7 cellular contexts compared by ENCODE assay signal in the genomic region with DNA sequence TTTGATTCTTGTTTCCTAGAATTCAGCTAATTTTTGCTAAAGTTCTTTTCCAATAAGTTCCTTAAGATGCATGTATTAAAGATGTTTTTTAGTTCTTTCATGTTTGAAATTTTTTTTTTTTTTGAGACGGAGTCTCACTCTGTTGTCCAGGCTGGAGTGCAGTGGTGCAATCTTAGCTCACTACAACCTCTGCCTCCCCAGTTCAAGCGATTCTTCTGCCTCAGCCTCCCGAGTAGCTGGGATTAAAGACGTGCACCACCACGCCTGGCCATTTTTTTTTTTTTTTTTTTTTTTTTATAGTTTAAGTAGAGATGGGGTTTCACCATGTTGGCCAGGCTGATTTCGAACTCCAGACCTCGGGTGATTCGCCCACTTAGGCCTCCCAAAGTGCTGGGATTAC. TPM values are rescaled to one million over a fixed set of nuclear protein-coding genes. Genes with fewer than 3 reads are reported as not detected.
DNase-seq lines count a peak whose midpoint lies in the region; TF ChIP-seq lines count a peak whose summit lies in the region.
"Not testable (repeated sequence)": the region's sequence is repeated elsewhere in the genome, so short reads cannot be mapped to it uniquely, and the experiment has no call there.

No MANE protein-coding gene starts in this region.

- peaks cover 30 to 39% (median 35%) of the 10 kb centered on the region in 3 donors for H3K4me1 Mint-ChIP-seq in CD8-positive, alpha-beta memory T cell
- H3K4me1 Mint-ChIP-seq in activated CD4-positive, alpha-beta T cell treated with anti-CD3 and anti-CD28 coated beads, Interleukin-2, amount 10 ng/mL, durations not matched to agents 7 days and 5 days: peaks cover 29% of the 10 kb centered on the region
- H3K4me1 Mint-ChIP-seq in activated T-helper 2 cell treated with anti-CD3 and anti-CD28 coated beads, Interferon-gamma antibody, Interleukin-2, Interleukin-4, amounts not matched to agents 10 μg/mL and 5 μg/mL and 100 μg/mL, durations not matched to agents 14 hours and 24 hours and 36 hours (ENCODE audit: low read depth): peaks cover 22% of the 10 kb centered on the region
- not testable (repeated sequence) for H3K4me1 Mint-ChIP-seq in MCF 10A (ENCODE audit: insufficient read depth, unreplicated experiment)
- H3K4me1 Mint-ChIP-seq in mesothelial cell of epicardium: peaks cover 20% of the 10 kb centered on the region
- H3K4me1 Mint-ChIP-seq in neural progenitor cell: peaks cover 11% of the 10 kb centered on the region

- H3K9me3 Mint-ChIP-seq in CD8-positive, alpha-beta memory T cell: peaks cover 0 to 18% (median 6%) of the 10 kb centered on the region in 5 donors
- peaks cover 30% of the 10 kb centered on the region for H3K9me3 Mint-ChIP-seq in activated CD4-positive, alpha-beta T cell treated with anti-CD3 and anti-CD28 coated beads, Interleukin-2, amount 10 ng/mL, durations not matched to agents 7 days and 5 days
- H3K9me3 Mint-ChIP-seq in activated T-helper 2 cell treated with anti-CD3 and anti-CD28 coated beads, Interferon-gamma antibody, Interleukin-2, Interleukin-4, amounts not matched to agents 10 μg/mL and 5 μg/mL and 100 μg/mL, durations not matched to agents 14 hours and 24 hours and 36 hours: peaks cover 47% of the 10 kb centered on the region
- peaks cover 15% of the 10 kb centered on the region for H3K9me3 Mint-ChIP-seq in MCF 10A (ENCODE audit: unreplicated experiment)
- H3K9me3 Mint-ChIP-seq in mesothelial cell of epicardium: peaks cover 27% of the 10 kb centered on the region
- peaks cover 50% of the 10 kb centered on the region for H3K9me3 Mint-ChIP-seq in neural progenitor cell

- POLR2A ChIA-PET in CD8-positive, alpha-beta memory T cell (lab: Charles Lee); PC-9 (lab: Charles Lee; ENCODE audit: unreplicated experiment); activated CD4-positive, alpha-beta T cell treated with anti-CD3 and anti-CD28 coated beads, Interleukin-2, amount 10 ng/mL, durations not matched to agents 7 days and 5 days (lab: Charles Lee): not testable (repeated sequence)
- POLR2A ChIA-PET in MCF 10A (lab: Yijun Ruan, JAX): interaction anchor here (0.8 to 1.8 kb wide), 6 partner anchors 9 to 1443 kb away, joined by 3 to 8 read pairs (median 4); partner anchors contain the start of genes ZNF540, ZNF565, ZNF571 and ZNF573

- peak overlapping the region in 6 of 7 donors; percentile 92 to 97 (median 94) for H3K4me3 Mint-ChIP-seq in CD8-positive, alpha-beta memory T cell
- H3K4me3 Mint-ChIP-seq in activated CD4-positive, alpha-beta T cell treated with anti-CD3 and anti-CD28 coated beads, Interleukin-2, amount 10 ng/mL, durations not matched to agents 7 days and 5 days: peak overlapping the region; percentile 91
- H3K4me3 Mint-ChIP-seq in activated T-helper 2 cell treated with anti-CD3 and anti-CD28 coated beads, Interferon-gamma antibody, Interleukin-2, Interleukin-4, amounts not matched to agents 10 μg/mL and 5 μg/mL and 100 μg/mL, durations not matched to agents 14 hours and 24 hours and 36 hours (ENCODE audit: low read depth): peak overlapping the region; percentile 83
- peak overlapping the region; percentile 89 for H3K4me3 Mint-ChIP-seq in MCF 10A (ENCODE audit: unreplicated experiment)
- H3K4me3 Mint-ChIP-seq in mesothelial cell of epicardium: peak overlapping the region; percentile 94
- H3K4me3 Mint-ChIP-seq in neural progenitor cell: peak overlapping the region; percentile 89

- H3K27me3 ChIP-seq in CD8-positive, alpha-beta memory T cell (ENCODE audit: insufficient read depth, low read length, poor library complexity, severe bottlenecking); PC-9 (ENCODE audit: insufficient read depth, low read depth); neural progenitor cell: not testable (repeated sequence)

- H3K4me1 ChIP-seq in CD8-positive, alpha-beta memory T cell (ENCODE audit: insufficient read depth, low read length): peaks cover 18% of the 10 kb centered on the region
- peaks cover 18% of the 10 kb centered on the region for H3K4me1 ChIP-seq in PC-9 (replicated peaks; ENCODE audit: insufficient read depth)
- H3K4me1 ChIP-seq in neural progenitor cell: peaks cover 15% of the 10 kb centered on the region

- CTCF ChIA-PET in CD8-positive, alpha-beta memory T cell (lab: Charles Lee): interaction anchor here (0.7 kb wide), 1 partner anchor 524 kb away, joined by 3 read pairs; no protein-coding TSS in a partner anchor
- CTCF ChIA-PET in PC-9 (lab: Charles Lee): interaction anchor here (0.7 kb wide), 1 partner anchor 988 kb away, joined by 12 read pairs; no protein-coding TSS in a partner anchor
- CTCF ChIA-PET in activated CD4-positive, alpha-beta T cell treated with anti-CD3 and anti-CD28 coated beads, Interleukin-2, amount 10 ng/mL, durations not matched to agents 7 days and 5 days (lab: Charles Lee): interaction anchor here (1.3 kb wide), 1 partner anchor 10 kb away, joined by 3 read pairs; no protein-coding TSS in a partner anchor
- CTCF ChIA-PET in MCF 10A (lab: Yijun Ruan, JAX): not testable (repeated sequence)

- not testable (repeated sequence) for H3K9ac ChIP-seq in neural progenitor cell

- H3K9me2 ChIP-seq in PC-9 (ENCODE audit: insufficient read depth): not testable (repeated sequence)

- TSS peak; percentile 17 for BruUV-seq in PC-9 (replicated peaks; lab: Mats Ljungman, UMichigan)
- BruUV-seq in MCF 10A (replicated peaks; lab: Mats Ljungman, UMichigan): not testable (repeated sequence)

- not testable (repeated sequence) for H2AFZ ChIP-seq in PC-9; neural progenitor cell (replicated peaks)

- not testable (repeated sequence) for H3K9me3 ChIP-seq in CD8-positive, alpha-beta memory T cell (ENCODE audit: low read length); neural progenitor cell (ENCODE audit: low read depth)
- peaks cover 11% of the 10 kb centered on the region for H3K9me3 ChIP-seq in PC-9 (ENCODE audit: insufficient read depth, low read depth)

- H3K27ac Mint-ChIP-seq in CD8-positive, alpha-beta memory T cell: peak overlapping the region in 4 of 8 donors; percentile 2 to 88 (median 62)
- not testable (repeated sequence) for H3K27ac Mint-ChIP-seq in activated CD4-positive, alpha-beta T cell treated with anti-CD3 and anti-CD28 coated beads, Interleukin-2, amount 10 ng/mL, durations not matched to agents 7 days and 5 days; activated T-helper 2 cell treated with anti-CD3 and anti-CD28 coated beads, Interferon-gamma antibody, Interleukin-2, Interleukin-4, amounts not matched to agents 10 μg/mL and 5 μg/mL and 100 μg/mL, durations not matched to agents 14 hours and 24 hours and 36 hours; MCF 10A (ENCODE audit: low read depth, unreplicated experiment); neural progenitor cell
- peak overlapping the region; percentile 25 for H3K27ac Mint-ChIP-seq in mesothelial cell of epicardium

- intact Hi-C loops in PC-9 (cut with micrococcal nuclease; ENCODE audit: unreplicated experiment); activated T-helper 2 cell treated with anti-CD3 and anti-CD28 coated beads, Interferon-gamma antibody, Interleukin-2, Interleukin-4, amounts not matched to agents 10 μg/mL and 5 μg/mL and 100 μg/mL, durations not matched to agents 14 hours and 24 hours and 36 hours (cut with micrococcal nuclease): not testable (repeated sequence)
- intact Hi-C loops in MCF 10A (cut with micrococcal nuclease): loop anchor here (5.0 kb wide), 1 partner anchor 85 kb away; no protein-coding TSS in a partner anchor

- not testable (repeated sequence) for DNase-seq in CD8-positive, alpha-beta memory T cell; PC-9; activated CD4-positive, alpha-beta T cell treated with anti-CD3 and anti-CD28 coated beads, Interleukin-2, amount 10 ng/mL, durations not matched to agents 7 days and 5 days; activated T-helper 2 cell treated with anti-CD3 and anti-CD28 coated beads, Interferon-gamma antibody, Interleukin-2, Interleukin-4, amounts not matched to agents 10 μg/mL and 5 μg/mL and 100 μg/mL, durations not matched to agents 14 hours and 24 hours and 36 hours (ENCODE audit: low spot score); MCF 10A (ENCODE audit: unreplicated experiment); mesothelial cell of epicardium (ENCODE audit: low spot score in 2 of 2, unreplicated experiment in 2 of 2); neural progenitor cell (ENCODE audit: low spot score)

- not testable (repeated sequence) for H3K27ac ChIP-seq in CD8-positive, alpha-beta memory T cell (ENCODE audit: low read depth, low read length); PC-9; neural progenitor cell

- not testable (repeated sequence) for H4K20me1 ChIP-seq in PC-9 (ENCODE audit: insufficient read depth); neural progenitor cell (ENCODE audit: low read depth)

- not testable (repeated sequence) for TF ChIP-seq CTCF in PC-9 (conservative IDR thresholded peaks at IDR 0.05); MCF 10A (IDR thresholded peaks at IDR 0.05; ENCODE audit: unreplicated experiment); mesothelial cell of epicardium (IDR thresholded peaks at IDR 0.05; ENCODE audit: unreplicated experiment); neural progenitor cell (IDR thresholded peaks at IDR 0.05)

- not testable (repeated sequence) for H3K27me3 Mint-ChIP-seq in CD8-positive, alpha-beta memory T cell; activated CD4-positive, alpha-beta T cell treated with anti-CD3 and anti-CD28 coated beads, Interleukin-2, amount 10 ng/mL, durations not matched to agents 7 days and 5 days; activated T-helper 2 cell treated with anti-CD3 and anti-CD28 coated beads, Interferon-gamma antibody, Interleukin-2, Interleukin-4, amounts not matched to agents 10 μg/mL and 5 μg/mL and 100 μg/mL, durations not matched to agents 14 hours and 24 hours and 36 hours (ENCODE audit: low read depth); MCF 10A (ENCODE audit: insufficient read depth, unreplicated experiment); mesothelial cell of epicardium (ENCODE audit: low read depth); neural progenitor cell (ENCODE audit: insufficient read depth, low read depth)

- peaks cover 4 to 18% (median 9%) of the 10 kb centered on the region in 3 donors for H3K36me3 Mint-ChIP-seq in CD8-positive, alpha-beta memory T cell
- H3K36me3 Mint-ChIP-seq in activated CD4-positive, alpha-beta T cell treated with anti-CD3 and anti-CD28 coated beads, Interleukin-2, amount 10 ng/mL, durations not matched to agents 7 days and 5 days (ENCODE audit: low read depth): peaks cover 21% of the 10 kb centered on the region
- peaks cover 27% of the 10 kb centered on the region for H3K36me3 Mint-ChIP-seq in activated T-helper 2 cell treated with anti-CD3 and anti-CD28 coated beads, Interferon-gamma antibody, Interleukin-2, Interleukin-4, amounts not matched to agents 10 μg/mL and 5 μg/mL and 100 μg/mL, durations not matched to agents 14 hours and 24 hours and 36 hours (ENCODE audit: low read depth)
- H3K36me3 Mint-ChIP-seq in MCF 10A (ENCODE audit: insufficient read depth, unreplicated experiment): not testable (repeated sequence)
- H3K36me3 Mint-ChIP-seq in mesothelial cell of epicardium (peaks cover 16% of the 10 kb centered on the region), neural progenitor cell (peaks cover 20% of the 10 kb centered on the region)

- not testable (repeated sequence) for H3F3A ChIP-seq in PC-9 (ENCODE audit: insufficient read depth, low read depth)
- H3F3A ChIP-seq in neural progenitor cell (ENCODE audit: low read depth): peaks cover 32% of the 10 kb centered on the region

- not testable (repeated sequence) for H3K4me3 ChIP-seq in CD8-positive, alpha-beta memory T cell (ENCODE audit: low read length); neural progenitor cell
- H3K4me3 ChIP-seq in PC-9: peak overlapping the region; percentile 67; the same call in 1 of the 2 replicates

- H3K79me2 ChIP-seq in PC-9 (ENCODE audit: low read depth) (peaks cover 23% of the 10 kb centered on the region), neural progenitor cell (ENCODE audit: low read depth) (peaks cover 29% of the 10 kb centered on the region)

- H3K36me3 ChIP-seq in CD8-positive, alpha-beta memory T cell (ENCODE audit: insufficient read depth, low read length); PC-9 (ENCODE audit: low read depth); neural progenitor cell: not testable (repeated sequence)

- H3K4me2 ChIP-seq in PC-9: not testable (repeated sequence)
- H3K4me2 ChIP-seq in neural progenitor cell: peak overlapping the region; percentile 79

RNA-seq across cellular contexts. Expression of gene ZFP30, which starts 1.9 kb away (rescaled TPM):
- total RNA-seq in CD8-positive, alpha-beta memory T cell: 10 to 100 TPM; 10.1 to 11.4 TPM
- polyA plus RNA-seq in CD8-positive, alpha-beta memory T cell: 2.1 TPM
- total RNA-seq in PC-9 (2021): 7.5 and 8.7 TPM in 2 replicates
- total RNA-seq in activated CD4-positive, alpha-beta T cell treated with anti-CD3 and anti-CD28 coated beads, Interleukin-2, amount 10 ng/mL, durations not matched to agents 7 days and 5 days: 10 to 100 TPM; 14.4 to 16.8 TPM
- 10.4 and 12.2 TPM in 2 replicates for total RNA-seq in activated T-helper 2 cell treated with anti-CD3 and anti-CD28 coated beads, Interferon-gamma antibody, Interleukin-2, Interleukin-4, amounts not matched to agents 10 μg/mL and 5 μg/mL and 100 μg/mL, durations not matched to agents 14 hours and 24 hours and 36 hours
- total RNA-seq in MCF 10A (2022): 8.1 and 12.2 TPM in 2 replicates
- 23.4 to 27.7 TPM (median 23.6 TPM) in 3 replicates for total RNA-seq in mesothelial cell of epicardium
- total RNA-seq in neural progenitor cell (ENCODE audit: low replicate concordance): 32.0 and 39.6 TPM in 2 replicates
